ENCODE assay signal across 2 cellular contexts in genomic region chr1:53378932-53379661, GRCh38.
TF ChIP-seq lines count a peak whose summit lies in the region.

No MANE protein-coding gene starts in this region.

TF ChIP-seq in WTC11, 78 proteins besides CTCF, POLR2A, EP300 and RAD21 (continued from another document):
- TF ChIP-seq TEAD4 (CRISPR knock-in tag; IDR thresholded peaks at IDR 0.05) (no peak), FOXK1 (CRISPR knock-in tag; IDR thresholded peaks at IDR 0.05) (no peak)

TF ChIP-seq in GM23338, 12 proteins besides CTCF, POLR2A, EP300 and RAD21 (continued from another document):
- TF ChIP-seq ZNF114 (CRISPR knock-in tag; IDR thresholded peaks at IDR 0.05), result no peak
